ENCODE assay signal across 8 cellular contexts in the genomic region with DNA sequence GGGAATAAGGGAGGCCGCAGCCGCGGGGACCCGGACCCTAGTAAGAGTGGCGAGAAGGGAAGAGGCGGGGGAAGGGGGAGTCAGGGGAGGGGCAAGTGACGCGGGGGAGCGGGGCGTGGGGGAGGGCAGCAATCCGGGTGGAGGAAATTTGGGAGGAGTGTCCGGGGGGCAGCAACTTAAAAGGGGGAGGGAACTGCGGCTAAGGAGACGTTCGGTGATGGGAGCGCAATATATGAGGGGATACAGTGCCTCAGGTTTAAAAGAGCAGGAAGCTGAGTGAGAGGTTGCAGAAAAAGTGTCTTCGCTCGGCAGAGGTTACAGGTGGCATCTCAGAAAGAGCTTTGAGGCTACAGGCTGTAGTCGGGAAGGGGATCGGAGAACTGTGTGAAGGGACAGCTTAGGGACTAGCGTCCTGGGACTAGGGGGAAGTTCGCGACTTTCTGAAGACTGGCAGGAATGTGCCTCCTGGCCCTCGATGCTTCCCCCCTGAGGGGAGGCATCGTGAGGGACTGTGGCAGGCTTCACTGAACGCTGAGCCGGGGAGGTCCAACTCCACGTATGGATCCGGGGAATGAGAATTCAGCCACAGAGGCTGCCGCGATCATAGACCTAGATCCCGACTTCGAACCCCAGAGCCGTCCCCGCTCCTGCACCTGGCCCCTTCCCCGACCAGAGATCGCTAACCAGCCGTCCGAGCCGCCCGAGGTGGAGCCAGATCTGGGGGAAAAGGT. TPM values are rescaled to one million over a fixed set of nuclear protein-coding genes. Genes with fewer than 3 reads are reported as not detected.
A peak's percentile ranks its signal among the peaks of the same experiment; 100 is the strongest.
DNase-seq lines count a peak whose midpoint lies in the region; ATAC-seq, FAIRE-seq and TF ChIP-seq lines count a peak whose summit lies in the region.

No MANE protein-coding gene starts in this region.

- TF ChIP-seq POLR2A in GM12891 (IDR thresholded peaks at IDR 0.05; ENCODE audit: low read depth, low read length), result no peak

- no peaks in the 10 kb centered on the region for H3K9me3 ChIP-seq in neutrophil

- no peak for TF ChIP-seq CTCF in WI38 (IDR thresholded peaks at IDR 0.05; ENCODE audit: low read depth, low read length)
- TF ChIP-seq CTCF in fibroblast of pulmonary artery (IDR thresholded peaks at IDR 0.05; ENCODE audit: low read length, missing control alignments), result no peak
- no peak for TF ChIP-seq CTCF in neutrophil (IDR thresholded peaks at IDR 0.05)

- H3K27me3 ChIP-seq in ACC112 (ENCODE audit: insufficient read depth, low read length) (no peaks in the 10 kb centered on the region), neutrophil (no peaks in the 10 kb centered on the region)

- no peaks in the 10 kb centered on the region for H3K79me2 ChIP-seq in ACC112 (ENCODE audit: control insufficient read depth, insufficient read depth, low read length, unreplicated experiment)

- FAIRE-seq in GM12891 (lab: Jason Lieb, UNC), result peak; percentile 89

- H3K36me3 ChIP-seq in ACC112 (ENCODE audit: insufficient read depth, low read length) (no peaks in the 10 kb centered on the region), neutrophil (peaks cover 6% of the 10 kb centered on the region)

- H3K4me3 ChIP-seq in ACC112 (ENCODE audit: low read depth, low read length), result peak overlapping the region; percentile 89
- peak overlapping the region; percentile 66 for H3K4me3 ChIP-seq in WI38 (ENCODE audit: low read depth, low read length)
- H3K4me3 ChIP-seq in fibroblast of pulmonary artery (replicated peaks; ENCODE audit: low read depth, low read length), result peak overlapping the region; percentile 69
- H3K4me3 ChIP-seq in neutrophil (ENCODE audit: low read depth in 1 of 2, low read length in 1 of 2), result peak overlapping the region; percentile 68 to 84

- no peak for TF ChIP-seq RAD21 in Ishikawa (IDR thresholded peaks at IDR 0.05; ENCODE audit: low read depth)

- H2AFZ ChIP-seq in ACC112 (ENCODE audit: low read length, unreplicated experiment), result no peak overlapping the region

- no peak overlapping the region for H3K27ac ChIP-seq in ACC112 (ENCODE audit: low read depth, low read length)
- peak overlapping the region; percentile 84 for H3K27ac ChIP-seq in neutrophil

- ATAC-seq in HG02870 (IDR thresholded peaks at IDR 0.05; ENCODE audit: unreplicated experiment), result no peak

- no peak for TF ChIP-seq EP300 in Ishikawa (IDR thresholded peaks at IDR 0.05; ENCODE audit: borderline replicate concordance)

- no peaks in the 10 kb centered on the region for H3K4me1 ChIP-seq in ACC112 (ENCODE audit: control insufficient read depth, insufficient read depth, low read length, unreplicated experiment)
- peaks cover 26 to 27% of the 10 kb centered on the region in 2 experiments for H3K4me1 ChIP-seq in neutrophil (ENCODE audit: control insufficient read depth in 1 of 2, insufficient read depth in 1 of 2, low read depth in 1 of 2, low read length in 1 of 2)

- DNase-seq in GM12891 (ENCODE audit: insufficient read length, low spot score) (no peak), fibroblast of pulmonary artery (ENCODE audit: low read depth) (no peak), mucosa of gallbladder (ENCODE audit: low spot score) (no peak)

TF ChIP-seq in GM12891, 5 proteins besides CTCF, POLR2A, EP300 and RAD21:
- TF ChIP-seq POU2F2 (IDR thresholded peaks at IDR 0.05; ENCODE audit: low read depth, low read length), result no peak
- TF ChIP-seq TAF1 (IDR thresholded peaks at IDR 0.05; ENCODE audit: low read depth, low read length), result no peak
- TF ChIP-seq POLR2AphosphoS5 (IDR thresholded peaks at IDR 0.05; ENCODE audit: low read depth, low read length), result no peak
- no peak for TF ChIP-seq SPI1 (IDR thresholded peaks at IDR 0.05; ENCODE audit: low read depth, low read length)
- TF ChIP-seq PAX5 (IDR thresholded peaks at IDR 0.05; ENCODE audit: insufficient read depth, low read length, severe bottlenecking), result no peak

TF ChIP-seq in Ishikawa, 13 proteins besides CTCF, POLR2A, EP300 and RAD21:
- TF ChIP-seq EGR1 (IDR thresholded peaks at IDR 0.05), result no peak
- TF ChIP-seq, protein P1, sequence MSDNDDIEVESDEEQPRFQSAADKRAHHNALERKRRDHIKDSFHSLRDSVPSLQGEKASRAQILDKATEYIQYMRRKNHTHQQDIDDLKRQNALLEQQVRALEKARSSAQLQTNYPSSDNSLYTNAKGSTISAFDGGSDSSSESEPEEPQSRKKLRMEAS (IDR thresholded peaks at IDR 0.05), result 0 out of 2 replicates have a peak, but pooled peaks have one; percentile 27
- no peak for TF ChIP-seq CEBPB (IDR thresholded peaks at IDR 0.05)

RNA-seq across cellular contexts. Expression of a gene that starts 0.5 kb away (rescaled TPM):
- polyA plus RNA-seq in GM12891 (2012; ENCODE audit: low read depth, missing spikeins), result 2.4 TPM
- 42.3 TPM for total RNA-seq in mucosa of gallbladder

RNA-seq across cellular contexts. Expression of a gene that starts 10.4 kb away (rescaled TPM):
- 4.8 TPM for polyA plus RNA-seq in GM12891 (2012; ENCODE audit: low read depth, missing spikeins)
- not detected for total RNA-seq in mucosa of gallbladder

RNA-seq across cellular contexts. Expression of a gene that starts 15.2 kb away (rescaled TPM):
- 243 TPM for polyA plus RNA-seq in GM12891 (2012; ENCODE audit: low read depth, missing spikeins)
- total RNA-seq in mucosa of gallbladder, result 8.9 TPM

RNA-seq across cellular contexts. Expression of a gene that starts 22.3 kb away (rescaled TPM):
- polyA plus RNA-seq in GM12891 (2012; ENCODE audit: low read depth, missing spikeins), result 21.0 TPM
- total RNA-seq in mucosa of gallbladder, result 43.2 TPM

RNA-seq across cellular contexts. Expression of a gene that starts 28.0 kb away (rescaled TPM):
- 31.6 TPM for polyA plus RNA-seq in GM12891 (2012; ENCODE audit: low read depth, missing spikeins)
- 65.3 TPM for total RNA-seq in mucosa of gallbladder
